In the genomic region with DNA sequence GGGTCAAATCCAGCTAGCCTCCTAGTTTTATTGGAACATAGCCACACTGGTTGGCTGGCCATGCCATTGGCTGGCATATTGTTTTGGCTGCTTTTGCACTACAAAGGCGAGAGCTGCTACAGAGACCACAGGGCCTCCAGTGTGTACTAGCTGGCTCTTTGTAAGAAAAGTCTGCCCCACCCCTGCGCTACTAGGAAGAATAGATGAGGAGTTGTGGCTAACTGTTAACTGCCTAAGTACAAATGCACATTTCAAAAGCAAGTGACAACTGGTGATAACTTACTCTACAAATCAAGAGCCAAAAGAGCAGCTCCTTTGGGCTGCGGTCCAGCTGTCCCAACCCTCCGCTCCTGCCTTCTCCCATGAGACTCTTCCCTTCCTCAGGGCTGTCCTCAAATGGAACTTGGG, we compare ENCODE assay signal across 9 cellular contexts.
A peak's percentile ranks its signal among the peaks of the same experiment; 100 is the strongest.
DNase-seq lines count a peak whose midpoint lies in the region; ATAC-seq and TF ChIP-seq lines count a peak whose summit lies in the region.
"Had no signal": no experiment of that assay in that cellular context is flagged by ENCODE, and none has a peak within 500 bp of the region (broad histone marks: within the 10 kb centered on the region; RNA-seq: fewer than 3 reads in every experiment).

No MANE protein-coding gene starts in this region.

- peak overlapping the region; percentile 34 for H3K4me3 ChIP-seq in CD8-positive, alpha-beta T cell (ENCODE audit: low read depth, low read length)
- no peak overlapping the region for H3K4me3 ChIP-seq in neuronal stem cell (ENCODE audit: low read length in 2 of 2)

- H3K4me1 ChIP-seq in CD8-positive, alpha-beta T cell (ENCODE audit: insufficient read depth, low read length): peaks cover 95% of the 10 kb centered on the region
- H3K4me1 ChIP-seq in neuronal stem cell (ENCODE audit: control insufficient read depth in 2 of 2, insufficient read depth in 1 of 2, low read depth in 1 of 2, low read length in 2 of 2): peaks cover 33 to 37% of the 10 kb centered on the region in 2 donors

- H2BK5ac ChIP-seq in neuronal stem cell (ENCODE audit: low read length): no peak overlapping the region

- no peaks in the 10 kb centered on the region for H3K27me3 ChIP-seq in CD8-positive, alpha-beta T cell (ENCODE audit: insufficient read depth, low read length)
- H3K27me3 ChIP-seq in neuronal stem cell (ENCODE audit: control insufficient read depth in 3 of 3, insufficient read depth in 3 of 3, low read depth in 1 of 3, low read length in 3 of 3): peaks cover 0 to 67% (median 0%) of the 10 kb centered on the region in 3 experiments

- no peak overlapping the region for H2AK5ac ChIP-seq in neuronal stem cell (ENCODE audit: low read depth, low read length)

- H3K9me3 Mint-ChIP-seq in CD8-positive, alpha-beta T cell: no peaks in the 10 kb centered on the region
- no peaks in the 10 kb centered on the region for H3K9me3 Mint-ChIP-seq in T-helper 1 cell treated with Interleukin-12 subunit alpha and Interleukin-12 subunit beta and Interleukin-4 antibody, amounts not matched to agents 30 μg/mL and 1 μg/mL, for 36 hours
- H3K9me3 Mint-ChIP-seq in effector memory CD8-positive, alpha-beta T cell: no peaks in the 10 kb centered on the region
- H3K9me3 Mint-ChIP-seq: activated B cell treated with CpG ODN at 0.5 μM for 24 hours had no signal

- no peak overlapping the region for H3K23ac ChIP-seq in neuronal stem cell (ENCODE audit: low read depth, low read length, poor library complexity)

- peak overlapping the region; percentile 38 for H3K27ac ChIP-seq in CD8-positive, alpha-beta T cell (ENCODE audit: low read depth, low read length)
- H3K27ac ChIP-seq in neuronal stem cell (replicated peaks; ENCODE audit: low read length): peak overlapping the region; percentile 8

- no peak overlapping the region for H3K4ac ChIP-seq in neuronal stem cell (ENCODE audit: low read length)

- H3K27ac Mint-ChIP-seq in CD8-positive, alpha-beta T cell: peak overlapping the region; percentile 91
- peak overlapping the region; percentile 92 for H3K27ac Mint-ChIP-seq in T-helper 1 cell treated with Interleukin-12 subunit alpha and Interleukin-12 subunit beta and Interleukin-4 antibody, amounts not matched to agents 30 μg/mL and 1 μg/mL, for 36 hours
- H3K27ac Mint-ChIP-seq in effector memory CD8-positive, alpha-beta T cell: peak overlapping the region; percentile 86 to 92
- H3K27ac Mint-ChIP-seq: activated B cell treated with CpG ODN at 0.5 μM for 24 hours had no signal

- peaks cover 84% of the 10 kb centered on the region for H3K4me1 Mint-ChIP-seq in CD8-positive, alpha-beta T cell (ENCODE audit: low read depth)
- peaks cover 72% of the 10 kb centered on the region for H3K4me1 Mint-ChIP-seq in T-helper 1 cell treated with Interleukin-12 subunit alpha and Interleukin-12 subunit beta and Interleukin-4 antibody, amounts not matched to agents 30 μg/mL and 1 μg/mL, for 36 hours (ENCODE audit: low read depth)
- peaks cover 57 to 58% of the 10 kb centered on the region in 2 donors for H3K4me1 Mint-ChIP-seq in effector memory CD8-positive, alpha-beta T cell (ENCODE audit: low read depth in 2 of 2)

- no peaks in the 10 kb centered on the region for H3K36me3 ChIP-seq in CD8-positive, alpha-beta T cell (ENCODE audit: insufficient read depth, low read length)
- no peaks in the 10 kb centered on the region for H3K36me3 ChIP-seq in neuronal stem cell (replicated peaks in 1 of 2; ENCODE audit: control insufficient read depth in 2 of 2, insufficient read depth in 2 of 2, low read length in 2 of 2)

- H3K27me3 Mint-ChIP-seq in CD8-positive, alpha-beta T cell (ENCODE audit: low read depth): no peaks in the 10 kb centered on the region
- no peaks in the 10 kb centered on the region for H3K27me3 Mint-ChIP-seq in T-helper 1 cell treated with Interleukin-12 subunit alpha and Interleukin-12 subunit beta and Interleukin-4 antibody, amounts not matched to agents 30 μg/mL and 1 μg/mL, for 36 hours (ENCODE audit: low read depth)
- H3K27me3 Mint-ChIP-seq in effector memory CD8-positive, alpha-beta T cell: no peaks in the 10 kb centered on the region
- H3K27me3 Mint-ChIP-seq: activated B cell treated with CpG ODN at 0.5 μM for 24 hours had no signal

- H3K4me3 Mint-ChIP-seq in CD8-positive, alpha-beta T cell: peak overlapping the region; percentile 81
- H3K4me3 Mint-ChIP-seq in T-helper 1 cell treated with Interleukin-12 subunit alpha and Interleukin-12 subunit beta and Interleukin-4 antibody, amounts not matched to agents 30 μg/mL and 1 μg/mL, for 36 hours: peak overlapping the region; percentile 73
- peak overlapping the region; percentile 44 to 60 for H3K4me3 Mint-ChIP-seq in effector memory CD8-positive, alpha-beta T cell

- no peak overlapping the region for H2BK12ac ChIP-seq in neuronal stem cell (ENCODE audit: low read length)

- TF ChIP-seq CTCF in CD8-positive, alpha-beta T cell (IDR thresholded peaks at IDR 0.05): no peak

- POLR2A ChIA-PET in CD8-positive, alpha-beta T cell (lab: Charles Lee): interaction anchor here (0.6 to 5.4 kb wide), 17 partner anchors 11 to 100 kb away, joined by 3 to 55 read pairs (median 5); partner anchors contain the start of gene SERINC5

- H2BK120ac ChIP-seq in neuronal stem cell (ENCODE audit: low read depth, low read length): no peak overlapping the region

- H3K18ac ChIP-seq in neuronal stem cell (ENCODE audit: low read length): no peak overlapping the region

- peak in 5 of 7 experiments; percentile 43 to 74 (median 64) for DNase-seq in CD8-positive, alpha-beta T cell
- DNase-seq in effector memory CD8-positive, alpha-beta T cell: peak in 1 of 3 experiments; percentile 15
- DNase-seq in neuronal stem cell (ENCODE audit: low spot score) (no peak), SHP77 (lab: John Stamatoyannopoulos, UW) (no peak), NCI-H1105 treated with DMSO at 0.1 percent for 48 hours (lab: John Stamatoyannopoulos, UW) (no peak), NCI-H2227 treated with DMSO at 0.1 percent for 48 hours (lab: John Stamatoyannopoulos, UW) (no peak)
- DNase-seq: activated B cell treated with CpG ODN at 0.5 μM for 24 hours had no signal

- H2BK15ac ChIP-seq in neuronal stem cell (ENCODE audit: low read length): no peak overlapping the region

- no CpG with 5 or more reads among the region's 4 CpGs for WGBS in neuronal stem cell (ENCODE audit: extremely low coverage in 2 of 2, insufficient read length in 2 of 2, insufficient replicate concordance in 1 of 2), 2 donors

- no peak overlapping the region for H3K14ac ChIP-seq in neuronal stem cell (ENCODE audit: low read length)

- CTCF ChIA-PET in CD8-positive, alpha-beta T cell (lab: Charles Lee): interaction anchor here (0.7 to 2.8 kb wide), 14 partner anchors 9 to 115 kb away, joined by 3 to 11 read pairs (median 4); no protein-coding TSS in a partner anchor

- intact Hi-C loops in CD8-positive, alpha-beta T cell (cut with DNase I, micrococcal nuclease): loop anchor here (1.0 to 10.0 kb wide), 7 partner anchors 8 to 100 kb away; partner anchors contain the start of gene SERINC5 (in 2 of the 2)

- no peak overlapping the region for H3K9ac ChIP-seq in neuronal stem cell (ENCODE audit: low read depth, low read length, poor library complexity)

- H3K36me3 Mint-ChIP-seq in CD8-positive, alpha-beta T cell: peaks cover 24% of the 10 kb centered on the region
- peaks cover 13% of the 10 kb centered on the region for H3K36me3 Mint-ChIP-seq in T-helper 1 cell treated with Interleukin-12 subunit alpha and Interleukin-12 subunit beta and Interleukin-4 antibody, amounts not matched to agents 30 μg/mL and 1 μg/mL, for 36 hours (ENCODE audit: low read depth)
- peaks cover 7% of the 10 kb centered on the region for H3K36me3 Mint-ChIP-seq in effector memory CD8-positive, alpha-beta T cell (ENCODE audit: insufficient read depth)

- H4K91ac ChIP-seq in neuronal stem cell (ENCODE audit: low read depth, low read length, poor library complexity): no peak overlapping the region

- H3K4me2 ChIP-seq in neuronal stem cell (ENCODE audit: insufficient read depth, low read length, poor library complexity, severe bottlenecking): no peak overlapping the region

- no peak overlapping the region for H2AFZ ChIP-seq in neuronal stem cell (ENCODE audit: low read length)

- H4K8ac ChIP-seq in neuronal stem cell (ENCODE audit: low read depth, low read length): no peak overlapping the region

- peaks cover 4% of the 10 kb centered on the region for H3K79me1 ChIP-seq in neuronal stem cell (ENCODE audit: low read depth, low read length)

- ATAC-seq in CD8-positive, alpha-beta T cell: peak; percentile 67
- ATAC-seq in effector memory CD8-positive, alpha-beta T cell (replicated peaks): peak; percentile 76
- no peak for ATAC-seq in HG03571 (IDR thresholded peaks at IDR 0.05; ENCODE audit: unreplicated experiment)

- H3K9me3 ChIP-seq in CD8-positive, alpha-beta T cell (ENCODE audit: low read length): no peaks in the 10 kb centered on the region
- no peaks in the 10 kb centered on the region for H3K9me3 ChIP-seq in neuronal stem cell (replicated peaks in 1 of 2; ENCODE audit: control insufficient read depth in 2 of 2, insufficient read depth in 1 of 2, low read depth in 1 of 2, low read length in 2 of 2)

Comparison
In these comparisons a context has a peak if more than half of its experiments do, and no peak if none do; other contexts are left out.
1. DNase-seq: peak in CD8-positive, alpha-beta T cell (5 of 7); none in neuronal stem cell (single experiment), SHP77 (0 of 2), NCI-H1105 treated with DMSO at 0.1 percent for 48 hours (single experiment) and NCI-H2227 treated with DMSO at 0.1 percent for 48 hours (single experiment).
2. Peak in every context shown above with its lines, with median percentiles within 50 percentile points of each other: H3K27ac Mint-ChIP-seq and H3K4me3 Mint-ChIP-seq.